26 cellular contexts compared by ENCODE assay signal in the genomic region with DNA sequence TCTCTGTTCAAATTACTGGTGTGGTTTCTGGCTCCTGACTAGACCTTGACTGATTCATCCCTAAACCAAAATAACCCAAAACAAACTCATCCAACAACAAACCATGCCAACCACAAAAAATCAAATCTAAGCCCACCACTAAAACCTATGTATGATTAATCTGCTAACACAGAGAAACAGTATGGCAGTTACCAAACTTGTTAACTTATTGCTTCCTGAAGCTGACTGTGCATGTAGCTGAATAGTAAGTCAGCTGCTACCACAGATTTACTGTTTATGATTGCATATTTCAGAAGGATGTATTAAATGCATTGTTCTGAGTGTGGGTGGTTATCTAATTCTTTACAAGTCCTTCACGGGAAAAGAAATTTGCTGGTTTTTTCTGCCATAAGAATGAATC.
DNase-seq lines count a peak whose midpoint lies in the region; ATAC-seq and TF ChIP-seq lines count a peak whose summit lies in the region.
"Had no signal": no experiment of that assay in that cellular context is flagged by ENCODE, and none has a peak within 500 bp of the region (broad histone marks: within the 10 kb centered on the region; RNA-seq: fewer than 3 reads in every experiment).

No MANE protein-coding gene starts in this region.

- POLR2A ChIA-PET in WTC11 (lab: Charles Lee): no interaction called here

- H3K4me3 ChIP-seq in AG09309 (ENCODE audit: control insufficient read depth, low read depth, low read length): no peak overlapping the region
- H3K4me3 ChIP-seq: lung, upper lobe of right lung had no signal

- H3K4me3 Mint-ChIP-seq in HFFc6 (no peak overlapping the region), WTC11 (no peak overlapping the region)
- H3K4me3 Mint-ChIP-seq: CD4-positive, alpha-beta memory T cell; endodermal cell; naive B cell had no signal

- intact Hi-C loops in sciatic nerve (cut with DNase I): no loop called here

- peak; percentile 52 for DNase-seq in AG09309 (ENCODE audit: low read depth)
- peak; percentile 61 for DNase-seq in HFFc6
- no peak for DNase-seq in WTC11 (ENCODE audit: low spot score)
- DNase-seq in non-pigmented ciliary epithelial cell (ENCODE audit: low read depth): peak; percentile 32
- DNase-seq in sciatic nerve (ENCODE audit: low spot score): no peak
- no peak for DNase-seq in NK-92 treated with Interleukin-12 subunit alpha and Interleukin-12 subunit beta, amount 100 ng/mL, for 24 hours (lab: John Stamatoyannopoulos, UW)
- DNase-seq: activated CD4-positive, alpha-beta T cell treated with anti-CD3 and anti-CD28 coated beads, Interleukin-2, amount 50 U/mL, for 48 hours; activated naive CD4-positive, alpha-beta T cell; activated T-cell treated with anti-CD3 and anti-CD28 coated beads, Interleukin-2, amount 50 U/mL, for 1 hour; anterior cingulate cortex; CD4-positive, alpha-beta memory T cell; DMS53; endodermal cell; hippocampal formation; Karpas-422; naive B cell; NCI-H2171; NCI-H526 treated with DMSO at 0.1 percent for 48 hours; posterior cingulate gyrus; SHP77 treated with DMSO at 0.1 percent for 48 hours; small intestine; stimulated activated CD4-positive, alpha-beta T cell treated with anti-CD3 and anti-CD28 coated beads, Interleukin-4, amount 100 ng/mL, for 1 hour; upper lobe of right lung had no signal

- ATAC-seq in WTC11 (no peak), GM18868 (IDR thresholded peaks at IDR 0.05; ENCODE audit: unreplicated experiment) (no peak), sciatic nerve (no peak), GM18870 (IDR thresholded peaks at IDR 0.05; ENCODE audit: unreplicated experiment) (no peak)
- ATAC-seq: upper lobe of right lung had no signal

- H3K4me1 Mint-ChIP-seq in HFFc6 (ENCODE audit: low read depth) (peaks cover 50% of the 10 kb centered on the region), WTC11 (peaks cover 9% of the 10 kb centered on the region)
- H3K4me1 Mint-ChIP-seq: endodermal cell had no signal

- H3K9me3 Mint-ChIP-seq in HFFc6 (peaks cover 9% of the 10 kb centered on the region), WTC11 (peaks cover 8% of the 10 kb centered on the region; the same call in 1 of the 2 replicates)

- no peak for TF ChIP-seq CTCF in AG09309 (IDR thresholded peaks at IDR 0.05; ENCODE audit: control insufficient read depth, insufficient read depth, low read depth, low read length, missing control alignments)
- TF ChIP-seq CTCF in HFFc6 (IDR thresholded peaks at IDR 0.05): no peak
- TF ChIP-seq CTCF in WTC11 (IDR thresholded peaks at IDR 0.05): no peak

- CTCF ChIA-PET in WTC11 (lab: Charles Lee): no interaction called here

- peak overlapping the region; percentile 58 for H3K27ac Mint-ChIP-seq in HFFc6
- H3K27ac Mint-ChIP-seq in WTC11: peak overlapping the region; percentile 87; the same call in 1 of the 2 replicates
- H3K27ac Mint-ChIP-seq: endodermal cell, naive B cell had no signal

- no peaks in the 10 kb centered on the region for H3K27me3 Mint-ChIP-seq in HFFc6 (ENCODE audit: insufficient read depth)
- no peaks in the 10 kb centered on the region for H3K27me3 Mint-ChIP-seq in WTC11 (ENCODE audit: low read depth)
- H3K27me3 Mint-ChIP-seq: CD4-positive, alpha-beta memory T cell; naive B cell had no signal

- H3K36me3 Mint-ChIP-seq in HFFc6 (ENCODE audit: low read depth): peaks cover 45% of the 10 kb centered on the region
- peaks cover 16% of the 10 kb centered on the region for H3K36me3 Mint-ChIP-seq in WTC11

TF ChIP-seq in WTC11, 78 proteins besides CTCF, POLR2A, EP300 and RAD21 (continues in another document):
- TF ChIP-seq JAZF1 (CRISPR knock-in tag; IDR thresholded peaks at IDR 0.05) (no peak), HMGXB4 (CRISPR knock-in tag; IDR thresholded peaks at IDR 0.05) (no peak), JUN (CRISPR knock-in tag; IDR thresholded peaks at IDR 0.05) (no peak), GABPB1 (CRISPR knock-in tag; IDR thresholded peaks at IDR 0.05) (no peak), E2F4 (CRISPR knock-in tag; IDR thresholded peaks at IDR 0.05; ENCODE audit: borderline replicate concordance, low read depth) (no peak), RELA (CRISPR knock-in tag; IDR thresholded peaks at IDR 0.05; ENCODE audit: borderline replicate concordance) (no peak), KAT7 (CRISPR knock-in tag; IDR thresholded peaks at IDR 0.05; ENCODE audit: borderline replicate concordance) (no peak), FOXP1 (CRISPR knock-in tag; IDR thresholded peaks at IDR 0.05; ENCODE audit: borderline replicate concordance) (no peak), TEAD1 (CRISPR knock-in tag; IDR thresholded peaks at IDR 0.05) (no peak), NR2C2 (CRISPR knock-in tag; IDR thresholded peaks at IDR 0.05) (no peak), IRF1 (CRISPR knock-in tag; IDR thresholded peaks at IDR 0.05) (no peak)
- TF ChIP-seq, protein P1, sequence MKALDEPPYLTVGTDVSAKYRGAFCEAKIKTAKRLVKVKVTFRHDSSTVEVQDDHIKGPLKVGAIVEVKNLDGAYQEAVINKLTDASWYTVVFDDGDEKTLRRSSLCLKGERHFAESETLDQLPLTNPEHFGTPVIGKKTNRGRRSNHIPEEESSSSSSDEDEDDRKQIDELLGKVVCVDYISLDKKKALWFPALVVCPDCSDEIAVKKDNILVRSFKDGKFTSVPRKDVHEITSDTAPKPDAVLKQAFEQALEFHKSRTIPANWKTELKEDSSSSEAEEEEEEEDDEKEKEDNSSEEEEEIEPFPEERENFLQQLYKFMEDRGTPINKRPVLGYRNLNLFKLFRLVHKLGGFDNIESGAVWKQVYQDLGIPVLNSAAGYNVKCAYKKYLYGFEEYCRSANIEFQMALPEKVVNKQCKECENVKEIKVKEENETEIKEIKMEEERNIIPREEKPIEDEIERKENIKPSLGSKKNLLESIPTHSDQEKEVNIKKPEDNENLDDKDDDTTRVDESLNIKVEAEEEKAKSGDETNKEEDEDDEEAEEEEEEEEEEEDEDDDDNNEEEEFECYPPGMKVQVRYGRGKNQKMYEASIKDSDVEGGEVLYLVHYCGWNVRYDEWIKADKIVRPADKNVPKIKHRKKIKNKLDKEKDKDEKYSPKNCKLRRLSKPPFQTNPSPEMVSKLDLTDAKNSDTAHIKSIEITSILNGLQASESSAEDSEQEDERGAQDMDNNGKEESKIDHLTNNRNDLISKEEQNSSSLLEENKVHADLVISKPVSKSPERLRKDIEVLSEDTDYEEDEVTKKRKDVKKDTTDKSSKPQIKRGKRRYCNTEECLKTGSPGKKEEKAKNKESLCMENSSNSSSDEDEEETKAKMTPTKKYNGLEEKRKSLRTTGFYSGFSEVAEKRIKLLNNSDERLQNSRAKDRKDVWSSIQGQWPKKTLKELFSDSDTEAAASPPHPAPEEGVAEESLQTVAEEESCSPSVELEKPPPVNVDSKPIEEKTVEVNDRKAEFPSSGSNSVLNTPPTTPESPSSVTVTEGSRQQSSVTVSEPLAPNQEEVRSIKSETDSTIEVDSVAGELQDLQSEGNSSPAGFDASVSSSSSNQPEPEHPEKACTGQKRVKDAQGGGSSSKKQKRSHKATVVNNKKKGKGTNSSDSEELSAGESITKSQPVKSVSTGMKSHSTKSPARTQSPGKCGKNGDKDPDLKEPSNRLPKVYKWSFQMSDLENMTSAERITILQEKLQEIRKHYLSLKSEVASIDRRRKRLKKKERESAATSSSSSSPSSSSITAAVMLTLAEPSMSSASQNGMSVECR (CRISPR knock-in tag; IDR thresholded peaks at IDR 0.05; ENCODE audit: borderline replicate concordance): no peak
- TF ChIP-seq, protein P2, sequence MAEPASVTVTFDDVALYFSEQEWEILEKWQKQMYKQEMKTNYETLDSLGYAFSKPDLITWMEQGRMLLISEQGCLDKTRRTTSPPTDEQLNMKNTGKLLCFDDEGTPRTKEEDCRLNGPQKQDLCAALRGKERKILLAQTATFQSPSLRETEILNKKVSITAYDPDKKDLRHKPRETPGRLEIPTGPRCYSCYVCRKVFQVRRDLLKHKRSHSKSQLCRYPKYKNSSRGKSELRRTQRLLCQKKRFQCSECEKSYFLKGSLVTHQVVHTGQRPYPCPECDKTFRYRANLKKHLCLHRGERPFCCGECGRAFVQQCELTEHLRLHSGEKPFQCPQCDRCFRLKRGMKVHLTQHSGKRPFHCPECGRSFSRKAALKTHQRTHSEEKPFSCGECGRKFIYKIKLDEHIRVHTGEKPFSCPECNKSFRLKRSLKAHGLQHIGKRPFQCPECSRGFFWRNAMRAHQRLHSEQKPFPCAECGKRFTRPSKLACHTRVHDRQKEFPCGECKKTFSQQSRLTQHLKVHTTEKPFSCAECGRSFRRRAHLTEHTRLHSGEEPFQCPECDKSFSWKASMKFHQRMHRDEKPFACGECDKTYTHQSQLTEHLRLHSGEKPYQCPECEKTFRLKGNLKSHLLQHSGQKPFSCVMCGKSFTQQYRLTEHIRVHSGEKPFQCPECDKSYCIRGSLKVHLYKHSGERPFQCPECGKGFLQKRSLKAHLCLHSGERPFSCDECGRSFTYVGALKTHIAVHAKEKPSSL (CRISPR knock-in tag; conservative IDR thresholded peaks at IDR 0.05): no peak

Comparison
In these comparisons a context has a peak if more than half of its experiments do, and no peak if none do; other contexts are left out.
1. DNase-seq: peak in AG09309 (single experiment), HFFc6 (single experiment) and non-pigmented ciliary epithelial cell (single experiment); none in WTC11 (single experiment), sciatic nerve (single experiment) and NK-92 treated with Interleukin-12 subunit alpha and Interleukin-12 subunit beta, amount 100 ng/mL, for 24 hours (single experiment).